Comparison of ENCODE assay signal across 1 cellular context in the genomic region with DNA sequence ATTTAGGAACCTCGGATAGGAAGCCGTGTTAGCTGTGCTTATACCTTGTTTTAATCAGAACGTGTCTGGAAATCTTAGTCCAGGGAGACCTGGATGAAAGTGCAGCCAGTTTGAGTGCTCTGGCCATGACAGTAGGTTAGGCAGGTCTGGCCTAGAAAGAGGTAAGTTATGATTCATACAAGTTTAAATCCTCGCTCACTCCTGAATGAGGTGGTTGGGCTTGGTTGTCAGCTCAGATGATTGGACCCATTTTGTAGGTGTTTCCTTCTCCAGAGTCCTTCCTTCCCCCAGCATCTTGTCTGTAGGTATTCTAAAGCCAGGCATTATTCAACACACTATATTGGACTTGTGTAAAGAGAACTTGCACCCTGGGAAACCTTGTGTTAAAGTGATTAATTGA.
TF ChIP-seq lines count a peak whose summit lies in the region.

No MANE protein-coding gene starts in this region.

TF ChIP-seq in K562, 482 proteins besides CTCF, POLR2A, EP300 and RAD21 (continued from another document):
- TF ChIP-seq, protein P1, sequence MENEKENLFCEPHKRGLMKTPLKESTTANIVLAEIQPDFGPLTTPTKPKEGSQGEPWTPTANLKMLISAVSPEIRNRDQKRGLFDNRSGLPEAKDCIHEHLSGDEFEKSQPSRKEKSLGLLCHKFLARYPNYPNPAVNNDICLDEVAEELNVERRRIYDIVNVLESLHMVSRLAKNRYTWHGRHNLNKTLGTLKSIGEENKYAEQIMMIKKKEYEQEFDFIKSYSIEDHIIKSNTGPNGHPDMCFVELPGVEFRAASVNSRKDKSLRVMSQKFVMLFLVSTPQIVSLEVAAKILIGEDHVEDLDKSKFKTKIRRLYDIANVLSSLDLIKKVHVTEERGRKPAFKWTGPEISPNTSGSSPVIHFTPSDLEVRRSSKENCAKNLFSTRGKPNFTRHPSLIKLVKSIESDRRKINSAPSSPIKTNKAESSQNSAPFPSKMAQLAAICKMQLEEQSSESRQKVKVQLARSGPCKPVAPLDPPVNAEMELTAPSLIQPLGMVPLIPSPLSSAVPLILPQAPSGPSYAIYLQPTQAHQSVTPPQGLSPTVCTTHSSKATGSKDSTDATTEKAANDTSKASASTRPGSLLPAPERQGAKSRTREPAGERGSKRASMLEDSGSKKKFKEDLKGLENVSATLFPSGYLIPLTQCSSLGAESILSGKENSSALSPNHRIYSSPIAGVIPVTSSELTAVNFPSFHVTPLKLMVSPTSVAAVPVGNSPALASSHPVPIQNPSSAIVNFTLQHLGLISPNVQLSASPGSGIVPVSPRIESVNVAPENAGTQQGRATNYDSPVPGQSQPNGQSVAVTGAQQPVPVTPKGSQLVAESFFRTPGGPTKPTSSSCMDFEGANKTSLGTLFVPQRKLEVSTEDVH (IDR thresholded peaks at IDR 0.05; ENCODE audit: low read depth, partially characterized antibody) = no peak
- TF ChIP-seq ZNF436 (CRISPR knock-in tag; IDR thresholded peaks at IDR 0.05) = no peak
- TF ChIP-seq SUPT5H (IDR thresholded peaks at IDR 0.05) = no peak
- TF ChIP-seq, protein P2, sequence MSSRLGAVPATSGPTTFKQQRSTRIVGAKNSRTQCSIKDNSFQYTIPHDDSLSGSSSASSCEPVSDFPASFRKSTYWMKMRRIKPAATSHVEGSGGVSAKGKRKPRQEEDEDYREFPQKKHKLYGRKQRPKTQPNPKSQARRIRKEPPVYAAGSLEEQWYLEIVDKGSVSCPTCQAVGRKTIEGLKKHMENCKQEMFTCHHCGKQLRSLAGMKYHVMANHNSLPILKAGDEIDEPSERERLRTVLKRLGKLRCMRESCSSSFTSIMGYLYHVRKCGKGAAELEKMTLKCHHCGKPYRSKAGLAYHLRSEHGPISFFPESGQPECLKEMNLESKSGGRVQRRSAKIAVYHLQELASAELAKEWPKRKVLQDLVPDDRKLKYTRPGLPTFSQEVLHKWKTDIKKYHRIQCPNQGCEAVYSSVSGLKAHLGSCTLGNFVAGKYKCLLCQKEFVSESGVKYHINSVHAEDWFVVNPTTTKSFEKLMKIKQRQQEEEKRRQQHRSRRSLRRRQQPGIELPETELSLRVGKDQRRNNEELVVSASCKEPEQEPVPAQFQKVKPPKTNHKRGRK (tag; IDR thresholded peaks at IDR 0.05) = no peak
- TF ChIP-seq CEBPB (tag; IDR thresholded peaks at IDR 0.05) = no peak
- TF ChIP-seq MIER1 (IDR thresholded peaks at IDR 0.05; ENCODE audit: low read depth) = no peak
- TF ChIP-seq RBM39 (optimal IDR thresholded peaks at IDR 0.05; ENCODE audit: low read depth, low read length) = no peak
